1 cellular context compared by ENCODE assay signal in genomic region chr4:39181905-39182638, GRCh38.
TF ChIP-seq lines count a peak whose summit lies in the region.

WDR19 (plus strand) TSS chr4:39182529; CDS start chr4:39182558, 29 bp downstream.

TF ChIP-seq in HEK293, 187 proteins besides CTCF, POLR2A, EP300 and RAD21 (continued from another document):
- peak; percentile 24; the same call in 1 of the 2 replicates for TF ChIP-seq ZBTB17 (tag by site-specific recombination; IDR thresholded peaks at IDR 0.05)
- peak; percentile 21; the same call in 1 of the 2 replicates for TF ChIP-seq KLF8 (tag by site-specific recombination; IDR thresholded peaks at IDR 0.05)
- TF ChIP-seq ZNF654 (tag by site-specific recombination; IDR thresholded peaks at IDR 0.05; ENCODE audit: low read depth) = no peak
- TF ChIP-seq HOXA7 (CRISPR knock-in tag; IDR thresholded peaks at IDR 0.05; ENCODE audit: borderline replicate concordance) = no peak
- no peak for TF ChIP-seq ZNF621 (tag by site-specific recombination; IDR thresholded peaks at IDR 0.05)
- TF ChIP-seq ZNF341 (tag by site-specific recombination; IDR thresholded peaks at IDR 0.05; ENCODE audit: low read depth) = peak; percentile 78
- TF ChIP-seq EGR2 (tag by site-specific recombination; IDR thresholded peaks at IDR 0.05; ENCODE audit: low read depth) = peak; percentile 58
- TF ChIP-seq ZNF2 (tag by site-specific recombination; IDR thresholded peaks at IDR 0.05) = no peak
- no peak for TF ChIP-seq ZSCAN4 (tag by site-specific recombination; IDR thresholded peaks at IDR 0.05)
- TF ChIP-seq ZNF629 (tag by site-specific recombination; IDR thresholded peaks at IDR 0.05) = peak; percentile 76
- TF ChIP-seq ZFP3 (tag by site-specific recombination; IDR thresholded peaks at IDR 0.05; ENCODE audit: low read depth) = peak; percentile 58; the same call in 1 of the 2 replicates
TF ChIP-seq in HEK293: peak in this region for 19.
